In the genomic region with DNA sequence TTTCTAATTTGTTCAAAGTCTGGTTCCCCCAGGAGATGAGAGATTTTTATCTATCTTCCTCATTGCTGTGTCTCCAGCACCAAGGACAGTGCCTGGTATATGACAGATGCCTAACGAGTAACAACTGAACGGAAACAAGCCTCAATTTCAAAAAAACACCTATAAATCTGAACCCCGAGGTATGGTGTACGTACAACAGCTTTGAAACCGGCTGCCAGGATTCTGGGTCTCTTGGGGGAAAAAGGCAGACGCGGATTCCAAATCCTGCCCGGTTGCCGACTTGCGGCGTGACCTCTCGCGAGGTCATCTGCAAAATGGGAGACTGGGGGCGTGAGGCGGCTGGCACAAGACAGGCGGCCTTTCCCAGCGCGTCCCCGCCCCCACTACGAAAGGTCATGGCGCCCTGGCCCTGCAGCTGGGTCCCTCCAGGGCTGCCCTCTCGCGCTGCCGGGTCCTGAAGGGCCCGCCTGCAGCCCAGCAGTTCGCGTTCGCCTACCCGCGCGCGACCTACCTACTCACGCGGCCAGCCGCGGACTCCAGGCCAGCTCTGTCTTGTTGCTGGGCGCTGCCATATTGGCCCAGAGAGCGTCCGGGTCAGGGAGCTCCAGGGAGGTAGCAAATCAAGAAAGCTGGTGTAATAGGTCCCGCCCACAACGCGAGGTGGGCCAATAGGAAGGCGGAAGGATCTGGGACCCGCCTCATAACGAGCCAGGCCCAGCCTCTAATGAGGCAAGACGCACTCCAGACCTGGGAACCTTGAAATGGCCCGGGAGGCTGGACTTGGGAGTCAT, we compare ENCODE assay signal across 8 cellular contexts. TPM values are rescaled to one million over a fixed set of nuclear protein-coding genes. Genes with fewer than 3 reads are reported as not detected.
DNase-seq lines count a peak whose midpoint lies in the region; ATAC-seq, FAIRE-seq and TF ChIP-seq lines count a peak whose summit lies in the region.

Gene ECSIT, minus strand, starts transcription at position 584 of the 791 bp plus-strand sequence. CDS start 9,964 bp downstream, outside the sequence.

- no peaks in the 10 kb centered on the region for H3K9me3 ChIP-seq in right atrium auricular region
- H3K9me3 ChIP-seq in psoas muscle = no peaks in the 10 kb centered on the region

- H3K27ac ChIP-seq in right atrium auricular region = peak within 1 kb of the TSS; percentile 81 to 90
- peak within 1 kb of the TSS; percentile 90 for H3K27ac ChIP-seq in psoas muscle

- WGBS in psoas muscle, 3 donors = 0% methylated on average over 43 to 47 of the region's 47 CpGs

- H3K4me3 ChIP-seq in right atrium auricular region (peak within 1 kb of the TSS; percentile 57 to 87), psoas muscle (peak within 1 kb of the TSS; percentile 76)

- intact Hi-C loops in T-helper 2 cell treated with Interferon-gamma antibody and Interleukin-4, amounts not matched to agents 100 ng/mL and 5 ng/mL, for 36 hours (cut with micrococcal nuclease) = loop anchor here (1.0 to 2.0 kb wide), 3 partner anchors 23 to 46 kb away; partner anchors contain the start of genes ELOF1 and ZNF653
- intact Hi-C loops in psoas muscle (cut with DNase I) = no loop called here

- no peaks in the 10 kb centered on the region for H3K36me3 ChIP-seq in right atrium auricular region
- H3K36me3 ChIP-seq in psoas muscle (ENCODE audit: insufficient read depth in 1 of 2, low read depth in 1 of 2) = peaks cover 4 to 26% of the 10 kb centered on the region in 2 donors

- TF ChIP-seq CTCF in right atrium auricular region (IDR thresholded peaks at IDR 0.05) (no peak), psoas muscle (IDR thresholded peaks at IDR 0.05) (no peak)

- FAIRE-seq in urothelium cell line (lab: Jason Lieb, UNC) = no peak

- H3K27me3 ChIP-seq in right atrium auricular region = no peaks in the 10 kb centered on the region
- no peaks in the 10 kb centered on the region for H3K27me3 ChIP-seq in psoas muscle (ENCODE audit: insufficient read depth in 3 of 3, low read length in 2 of 3)

- ATAC-seq in GM18498 (IDR thresholded peaks at IDR 0.05; ENCODE audit: unreplicated experiment) = peak; percentile 95
- ATAC-seq in HG02943 (IDR thresholded peaks at IDR 0.05; ENCODE audit: low read depth, unreplicated experiment) = peak; percentile 96
- ATAC-seq in psoas muscle = peak; percentile 97 to 99 (median 98)

- peaks cover 0 to 23% of the 10 kb centered on the region in 2 donors for H3K4me1 ChIP-seq in right atrium auricular region
- H3K4me1 ChIP-seq in psoas muscle = peaks cover 14% of the 10 kb centered on the region

- DNase-seq in NCI-H187 treated with DMSO at 0.1 percent for 48 hours (lab: John Stamatoyannopoulos, UW) (peak; percentile 72), anterior cingulate cortex (lab: John Stamatoyannopoulos, UW) (peak; percentile 62 to 98 (median 94)), right atrium auricular region (ENCODE audit: low spot score) (peak; percentile 99), psoas muscle (peak; percentile 98 to 99), urothelium cell line (ENCODE audit: low spot score) (peak; percentile 91)

RNA-seq across cellular contexts. Expression of gene ECSIT, which starts in this region (rescaled TPM):
- 28.6 and 28.8 TPM in 2 replicates for total RNA-seq in T-helper 2 cell treated with Interferon-gamma antibody and Interleukin-4, amounts not matched to agents 100 ng/mL and 5 ng/mL, for 36 hours
- 100 to 1,000 TPM in 1 of 2 donors, 10 to 100 TPM in 1; 83.6 to 126 TPM for total RNA-seq in right atrium auricular region
- 100 to 1,000 TPM in 2 of 4 donors, 10 to 100 TPM in 2; 84.3 to 113 (median 101) TPM for total RNA-seq in psoas muscle
- polyA plus RNA-seq in psoas muscle = 100 to 1,000 TPM; 136 to 196 (median 162) TPM

Comparison
In these comparisons a context has a peak if more than half of its experiments do, and no peak if none do; other contexts are left out.
1. Peak in every context shown above with its lines: DNase-seq, ATAC-seq, H3K4me3 ChIP-seq and H3K27ac ChIP-seq.